ENCODE assay signal across 10 cellular contexts in the genomic region with DNA sequence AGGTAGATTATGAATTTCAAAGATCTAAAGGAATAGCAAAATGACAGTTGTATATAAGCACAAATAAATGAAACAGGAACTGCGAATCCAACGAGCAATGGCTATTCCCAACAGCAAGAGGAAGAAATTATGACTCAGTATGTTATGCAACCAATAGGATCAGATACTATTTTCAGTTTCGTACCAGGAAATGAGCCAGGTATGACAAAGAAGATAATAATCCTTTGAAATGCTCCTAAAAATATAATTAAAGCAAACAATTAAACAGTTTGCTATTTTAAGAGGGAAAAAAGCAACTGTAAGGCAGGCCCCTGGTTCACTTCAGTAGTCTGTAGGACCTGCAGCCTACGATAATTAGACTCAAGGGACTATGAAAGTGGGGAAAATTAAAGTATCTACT. TPM values are rescaled to one million over a fixed set of nuclear protein-coding genes. Genes with fewer than 3 reads are reported as not detected.
DNase-seq lines count a peak whose midpoint lies in the region; FAIRE-seq and TF ChIP-seq lines count a peak whose summit lies in the region.
"Had no signal": no experiment of that assay in that cellular context is flagged by ENCODE, and none has a peak within 500 bp of the region (broad histone marks: within the 10 kb centered on the region; RNA-seq: fewer than 3 reads in every experiment).

No MANE protein-coding gene starts in this region.

- H3K27me3 ChIP-seq in keratinocyte (ENCODE audit: control insufficient read depth, extremely low read depth, insufficient read depth, low read length) = no peaks in the 10 kb centered on the region
- H3K27me3 ChIP-seq in tibial artery = no peaks in the 10 kb centered on the region
- no peaks in the 10 kb centered on the region for H3K27me3 ChIP-seq in neural progenitor cell

- no peaks in the 10 kb centered on the region for H3F3A ChIP-seq in neural progenitor cell (ENCODE audit: low read depth)

- no peak overlapping the region for H3K27ac Mint-ChIP-seq in neural progenitor cell
- H3K27ac Mint-ChIP-seq: activated naive CD4-positive, alpha-beta T cell treated with anti-CD3 and anti-CD28 coated beads, Interleukin-2, amount 50 U/mL, for 24 hours had no signal

- H4K20me1 ChIP-seq in keratinocyte (ENCODE audit: control insufficient read depth, extremely low read depth, insufficient read depth, low read length) (no peaks in the 10 kb centered on the region), neural progenitor cell (ENCODE audit: low read depth) (no peaks in the 10 kb centered on the region)

- H3K4me2 ChIP-seq in keratinocyte (ENCODE audit: control insufficient read depth, extremely low read depth, insufficient read depth, low read depth, low read length) = peak overlapping the region; percentile 79
- no peak overlapping the region for H3K4me2 ChIP-seq in neural progenitor cell

- H3K9me1 ChIP-seq in keratinocyte (ENCODE audit: control insufficient read depth, extremely low read depth, insufficient read depth, low read length) = no peaks in the 10 kb centered on the region

- H3K9ac ChIP-seq in keratinocyte (ENCODE audit: control insufficient read depth, extremely low read depth, insufficient read depth, low read length) (no peak overlapping the region), neural progenitor cell (no peak overlapping the region)

- no peaks in the 10 kb centered on the region for H3K9me3 Mint-ChIP-seq in neural progenitor cell
- H3K9me3 Mint-ChIP-seq: activated naive CD4-positive, alpha-beta T cell treated with anti-CD3 and anti-CD28 coated beads, Interleukin-2, amount 50 U/mL, for 24 hours had no signal

- intact Hi-C loops in tibial artery (cut with DNase I; ENCODE audit: low total_unique reads) = no loop called here

- no peaks in the 10 kb centered on the region for H3K79me2 ChIP-seq in keratinocyte (ENCODE audit: control insufficient read depth, insufficient read depth, low read length)
- no peaks in the 10 kb centered on the region for H3K79me2 ChIP-seq in neural progenitor cell (ENCODE audit: low read depth)

- TF ChIP-seq CTCF in astrocyte of the cerebellum (IDR thresholded peaks at IDR 0.05; ENCODE audit: low read depth, low read length, missing control alignments) (no peak), keratinocyte (optimal IDR thresholded peaks at IDR 0.05 in 1 of 3, IDR thresholded peaks at IDR 0.05 in 1 of 3, conservative IDR thresholded peaks at IDR 0.05 in 1 of 3; ENCODE audit: extremely low read depth in 1 of 3, insufficient read depth in 2 of 3, low read length in 3 of 3) (no peak), tibial artery (IDR thresholded peaks at IDR 0.05) (no peak), neural progenitor cell (IDR thresholded peaks at IDR 0.05) (no peak)

- H3K36me3 Mint-ChIP-seq in neural progenitor cell = peaks cover 4% of the 10 kb centered on the region

- peak; percentile 77 for FAIRE-seq in keratinocyte (lab: Jason Lieb, UNC)

- H3K4me3 ChIP-seq in astrocyte of the cerebellum (ENCODE audit: low read depth, low read length) (no peak overlapping the region), keratinocyte (ENCODE audit: control insufficient read depth in 2 of 3, extremely low read depth in 1 of 3, insufficient read depth in 2 of 3, low read depth in 1 of 3, low read length in 3 of 3) (peak overlapping the region in 2 of 3 experiments; percentile 36 to 48), tibial artery (no peak overlapping the region), neural progenitor cell (no peak overlapping the region)

- no peak overlapping the region for H3K4me3 Mint-ChIP-seq in neural progenitor cell
- H3K4me3 Mint-ChIP-seq: activated naive CD4-positive, alpha-beta T cell treated with anti-CD3 and anti-CD28 coated beads, Interleukin-2, amount 50 U/mL, for 24 hours had no signal

- in situ Hi-C loops in astrocyte of the cerebellum (cut with HindIII; ENCODE audit: low sequenced_read_pairs) = no loop called here

- dilution Hi-C loops in keratinocyte (cut with MboI; ENCODE audit: extremely low pct_ligation_motif_present, low sequenced_read_pairs) = no loop called here

- H2AFZ ChIP-seq in keratinocyte (ENCODE audit: control insufficient read depth, low read length) = peak overlapping the region; percentile 50
- no peak overlapping the region for H2AFZ ChIP-seq in neural progenitor cell (replicated peaks)

- peak overlapping the region; percentile 72 for H3K27ac ChIP-seq in keratinocyte (ENCODE audit: control insufficient read depth, insufficient read depth, low read length)
- peak overlapping the region; percentile 43 to 62 for H3K27ac ChIP-seq in tibial artery
- no peak overlapping the region for H3K27ac ChIP-seq in neural progenitor cell

- DNase-seq in HuH-7 (ENCODE audit: low spot score) (peak; percentile 8), astrocyte of the cerebellum (ENCODE audit: low read depth) (peak; percentile 70), keratinocyte (ENCODE audit: low read depth, low spot score) (peak; percentile 42), tibial artery (no peak), foreskin melanocyte (no peak), neural progenitor cell (ENCODE audit: low spot score) (no peak), SW480 (ENCODE audit: low spot score) (no peak), DMS79 (lab: John Stamatoyannopoulos, UW) (no peak)
- DNase-seq: NCI-H774 had no signal

- H3K4me1 Mint-ChIP-seq in neural progenitor cell = no peaks in the 10 kb centered on the region
- H3K4me1 Mint-ChIP-seq: activated naive CD4-positive, alpha-beta T cell treated with anti-CD3 and anti-CD28 coated beads, Interleukin-2, amount 50 U/mL, for 24 hours had no signal

- H3K4me1 ChIP-seq in keratinocyte (ENCODE audit: control insufficient read depth, extremely low read depth, insufficient read depth, low read length) (peaks cover 27% of the 10 kb centered on the region), tibial artery (peaks cover 0 to 45% (median 18%) of the 10 kb centered on the region in 4 donors), neural progenitor cell (no peaks in the 10 kb centered on the region)

- no peaks in the 10 kb centered on the region for H3K27me3 Mint-ChIP-seq in neural progenitor cell (ENCODE audit: insufficient read depth, low read depth)
- H3K27me3 Mint-ChIP-seq: activated naive CD4-positive, alpha-beta T cell treated with anti-CD3 and anti-CD28 coated beads, Interleukin-2, amount 50 U/mL, for 24 hours had no signal

- H3K9me3 ChIP-seq in keratinocyte (ENCODE audit: control insufficient read depth, low read depth, low read length) = no peaks in the 10 kb centered on the region
- no peaks in the 10 kb centered on the region for H3K9me3 ChIP-seq in tibial artery
- no peaks in the 10 kb centered on the region for H3K9me3 ChIP-seq in neural progenitor cell (ENCODE audit: low read depth)

- H3K36me3 ChIP-seq in keratinocyte (ENCODE audit: control insufficient read depth in 2 of 2, extremely low read depth in 1 of 2, insufficient read depth in 2 of 2, low read length in 2 of 2) = no peaks in the 10 kb centered on the region
- no peaks in the 10 kb centered on the region for H3K36me3 ChIP-seq in tibial artery
- no peaks in the 10 kb centered on the region for H3K36me3 ChIP-seq in neural progenitor cell

RNA-seq across cellular contexts. Expression of a gene that starts 58.9 kb away (rescaled TPM):
- 3.5 to 5.5 TPM (median 3.9 TPM) in 3 replicates for polyA plus RNA-seq in keratinocyte
- polyA plus RNA-seq in keratinocyte (2011; ENCODE audit: low read depth) = 9.2 TPM
- polyA plus RNA-seq in keratinocyte (2011; cell fraction: cytosol; rRNA removed) = 3.4 and 5.2 TPM in 2 replicates
- 4.6 and 6.7 TPM in 2 replicates for polyA plus RNA-seq in keratinocyte (2011; cell fraction: nucleus; rRNA removed)
- polyA plus RNA-seq in keratinocyte (2012; ENCODE audit: low replicate concordance) = 4.5 and 7.6 TPM in 2 replicates
- polyA minus RNA-seq in keratinocyte = 0.46 to 2.2 TPM (median 1.2 TPM) in 3 replicates
- polyA minus RNA-seq in keratinocyte (2011; cell fraction: cytosol; rRNA and poly(A)+ RNA removed) = 5.0 TPM
- polyA minus RNA-seq in keratinocyte (2011; cell fraction: nucleus; rRNA and poly(A)+ RNA removed) = 5.0 and 7.1 TPM in 2 replicates
- total RNA-seq in neural progenitor cell (ENCODE audit: low replicate concordance) = 17.3 and 22.8 TPM in 2 replicates

Comparison
In these comparisons a context has a peak if more than half of its experiments do, and no peak if none do; other contexts are left out.
1. DNase-seq: peak in HuH-7 (single experiment), astrocyte of the cerebellum (single experiment) and keratinocyte (single experiment); none in tibial artery (0 of 2), foreskin melanocyte (single experiment), neural progenitor cell (single experiment), SW480 (single experiment) and DMS79 (single experiment).
2. H3K4me3 ChIP-seq: peak in keratinocyte (2 of 3); none in astrocyte of the cerebellum (single experiment), tibial artery (0 of 2) and neural progenitor cell (single experiment).